In the genomic region with DNA sequence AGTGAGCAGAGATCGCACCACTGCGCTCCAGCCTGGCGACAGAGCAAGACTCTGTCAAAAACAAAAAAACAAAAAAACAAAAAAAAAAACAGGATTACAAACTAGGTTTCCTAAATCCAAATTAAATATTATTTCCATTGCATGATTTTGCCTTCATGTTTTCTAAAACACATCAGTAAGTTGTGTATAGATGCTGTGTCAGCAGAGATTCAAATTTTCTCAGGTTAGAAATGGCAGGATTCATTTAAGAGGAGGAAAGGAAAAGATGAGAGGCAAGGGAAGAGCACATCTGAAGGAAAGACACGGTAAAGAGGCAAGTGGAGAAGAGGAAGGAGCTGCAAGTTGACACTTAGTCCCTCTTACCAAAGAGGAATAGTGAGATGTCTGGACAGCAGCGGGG, we compare ENCODE assay signal across 28 cellular contexts. TPM values are rescaled to one million over a fixed set of nuclear protein-coding genes. Genes with fewer than 3 reads are reported as not detected.
DNase-seq lines count a peak whose midpoint lies in the region; ATAC-seq, FAIRE-seq and TF ChIP-seq lines count a peak whose summit lies in the region.
"Had no signal": no experiment of that assay in that cellular context is flagged by ENCODE, and none has a peak within 500 bp of the region (broad histone marks: within the 10 kb centered on the region; RNA-seq: fewer than 3 reads in every experiment).

No MANE protein-coding gene starts in this region.

- no peaks in the 10 kb centered on the region for H4K20me1 ChIP-seq in mammary epithelial cell (ENCODE audit: insufficient read depth, low read length)
- no peaks in the 10 kb centered on the region for H4K20me1 ChIP-seq in K562 (replicated peaks; ENCODE audit: control insufficient read depth, insufficient read depth, low read length)
- H4K20me1 ChIP-seq in SK-N-SH (ENCODE audit: insufficient read depth) = no peaks in the 10 kb centered on the region
- H4K20me1 ChIP-seq: BLaER1 had no signal

- no peak for TF ChIP-seq POLR2A in A549 (IDR thresholded peaks at IDR 0.05; ENCODE audit: low read length)
- TF ChIP-seq POLR2A in K562 (conservative IDR thresholded peaks at IDR 0.05) = no peak

- intact Hi-C loops in MCF 10A (cut with micrococcal nuclease) (no loop called here), mammary epithelial cell (cut with micrococcal nuclease) (no loop called here), K562 (cut with micrococcal nuclease) (no loop called here)

- H3K9me3 ChIP-seq in mammary epithelial cell (replicated peaks; ENCODE audit: insufficient read depth, low read length) = no peaks in the 10 kb centered on the region
- H3K9me3 ChIP-seq in A549 = no peaks in the 10 kb centered on the region
- no peaks in the 10 kb centered on the region for H3K9me3 ChIP-seq in K562 (replicated peaks; ENCODE audit: control insufficient read depth, insufficient read depth, low read depth, low read length)
- no peaks in the 10 kb centered on the region for H3K9me3 ChIP-seq in trophoblast cell (ENCODE audit: insufficient read depth, low read depth, low read length)
- H3K9me3 ChIP-seq in SK-N-SH = no peaks in the 10 kb centered on the region
- H3K9me3 ChIP-seq: BE2C, BLaER1 had no signal

- H3K9me2 ChIP-seq in SK-N-SH = no peaks in the 10 kb centered on the region

- 98% methylated on average over 5 of the region's 5 CpGs for WGBS in mammary epithelial cell (ENCODE audit: low coverage, missing lambda C conversion rate)
- WGBS in A549 (ENCODE audit: missing lambda C conversion rate) = 91% methylated on average over 5 of the region's 5 CpGs
- 15% methylated on average over 5 of the region's 5 CpGs for WGBS in K562 (ENCODE audit: insufficient coverage, low coverage, missing lambda C conversion rate)
- WGBS in trophoblast cell (ENCODE audit: extremely low coverage, insufficient coverage, insufficient read length) = no CpG with 5 or more reads among the region's 5 CpGs
- WGBS in SK-N-SH (ENCODE audit: low lambda C conversion rate) = 98% methylated on average over 5 of the region's 5 CpGs

- TF ChIP-seq EP300 in A549 (IDR thresholded peaks at IDR 0.05) (no peak), K562 (IDR thresholded peaks at IDR 0.05; ENCODE audit: low read length) (no peak), SK-N-SH (IDR thresholded peaks at IDR 0.05; ENCODE audit: borderline replicate concordance in 1 of 2, low read depth in 1 of 2, low read length in 1 of 2) (no peak)

- H3K14ac ChIP-seq in trophoblast cell (ENCODE audit: low read length) = no peak overlapping the region

- TF ChIP-seq RAD21 in A549 (conservative IDR thresholded peaks at IDR 0.05 in 1 of 2, IDR thresholded peaks at IDR 0.05 in 1 of 2) = no peak
- no peak for TF ChIP-seq RAD21 in K562 (CRISPR knock-in tag; conservative IDR thresholded peaks at IDR 0.05 in 1 of 2, IDR thresholded peaks at IDR 0.05 in 1 of 2)
- TF ChIP-seq RAD21 in SK-N-SH (IDR thresholded peaks at IDR 0.05; ENCODE audit: low read length) = no peak

- H2AFZ ChIP-seq in mammary epithelial cell (ENCODE audit: low read depth, low read length) (no peak overlapping the region), K562 (ENCODE audit: low read depth, low read length) (no peak overlapping the region), trophoblast cell (ENCODE audit: insufficient read depth, low read length, poor library complexity) (no peak overlapping the region), SK-N-SH (ENCODE audit: low read depth) (no peak overlapping the region)

- no peak overlapping the region for H2BK120ac ChIP-seq in trophoblast cell (ENCODE audit: insufficient read depth, low read length, poor library complexity)

- H3K36me3 ChIP-seq in mammary epithelial cell (ENCODE audit: insufficient read depth, low read length) (no peaks in the 10 kb centered on the region), K562 (ENCODE audit: control insufficient read depth, insufficient read depth, low read length) (no peaks in the 10 kb centered on the region), trophoblast cell (ENCODE audit: control insufficient read depth in 1 of 2, insufficient read depth in 2 of 2, low read length in 2 of 2) (no peaks in the 10 kb centered on the region), SK-N-SH (replicated peaks in 1 of 2; ENCODE audit: control insufficient read depth in 1 of 2, insufficient read depth in 2 of 2, low read length in 1 of 2) (no peaks in the 10 kb centered on the region)
- H3K36me3 ChIP-seq: BE2C, BLaER1 had no signal

- ATAC-seq in A549 = no peak
- ATAC-seq in K562 = no peak
- ATAC-seq in HG03280 (IDR thresholded peaks at IDR 0.05; ENCODE audit: unreplicated experiment) = no peak
- ATAC-seq: GM12878 had no signal

- in situ Hi-C loops in mammary epithelial cell (cut with MboI; ENCODE audit: low sequenced_read_pairs in 2 of 2) = no loop called here
- in situ Hi-C loops in K562 (cut with MboI) = no loop called here

- no peak overlapping the region for H3K9ac ChIP-seq in mammary epithelial cell (ENCODE audit: insufficient read depth, low read length)
- no peak overlapping the region for H3K9ac ChIP-seq in K562 (ENCODE audit: insufficient read depth in 1 of 2, low read depth in 2 of 2, low read length in 2 of 2)
- no peak overlapping the region for H3K9ac ChIP-seq in trophoblast cell (ENCODE audit: low read length)
- H3K9ac ChIP-seq in SK-N-SH = no peak overlapping the region
- H3K9ac ChIP-seq: BLaER1 had no signal

- no peak overlapping the region for H3K18ac ChIP-seq in trophoblast cell (ENCODE audit: low read length)

- H3K4me1 ChIP-seq in mammary epithelial cell (ENCODE audit: insufficient read depth, low read length) = peaks cover 13% of the 10 kb centered on the region
- peaks cover 11% of the 10 kb centered on the region; the same call in 1 of the 3 replicates for H3K4me1 ChIP-seq in A549
- H3K4me1 ChIP-seq in K562 (replicated peaks in 1 of 2; ENCODE audit: control insufficient read depth in 2 of 2, insufficient read depth in 2 of 2, low read length in 2 of 2) = no peaks in the 10 kb centered on the region
- peaks cover 0 to 8% of the 10 kb centered on the region in 2 experiments for H3K4me1 ChIP-seq in trophoblast cell (ENCODE audit: control insufficient read depth in 1 of 2, insufficient read depth in 2 of 2, low read length in 2 of 2)
- H3K4me1 ChIP-seq in SK-N-SH (ENCODE audit: control insufficient read depth in 1 of 2, insufficient read depth in 2 of 2, low read depth in 1 of 2, low read length in 1 of 2) = no peaks in the 10 kb centered on the region; a peak in 1 of 4 replicates
- H3K4me1 ChIP-seq: BE2C, BLaER1 had no signal

- no peaks in the 10 kb centered on the region for H3K27me3 Mint-ChIP-seq in MCF 10A (ENCODE audit: insufficient read depth, unreplicated experiment)

- no peak overlapping the region for H3K23ac ChIP-seq in trophoblast cell (ENCODE audit: low read length)

- H4K8ac ChIP-seq in trophoblast cell (ENCODE audit: low read depth, low read length) = peak overlapping the region; percentile 11

- peak overlapping the region; percentile 47 for H3K27ac Mint-ChIP-seq in MCF 10A (ENCODE audit: low read depth, unreplicated experiment)
- H3K27ac Mint-ChIP-seq: CD14-positive monocyte; CD4-positive, alpha-beta memory T cell; CD4-positive, CD25-positive, alpha-beta regulatory T cell; CD8-positive, alpha-beta memory T cell had no signal

- H4K91ac ChIP-seq in trophoblast cell (ENCODE audit: low read depth, low read length) = no peak overlapping the region

- peaks cover 5% of the 10 kb centered on the region for H3K9me3 Mint-ChIP-seq in MCF 10A (ENCODE audit: unreplicated experiment)
- H3K9me3 Mint-ChIP-seq: CD4-positive, alpha-beta memory T cell had no signal

- DNase-seq in MCF 10A (ENCODE audit: unreplicated experiment) = no peak
- DNase-seq in mammary epithelial cell = no peak
- DNase-seq in A549 (ENCODE audit: low read depth in 1 of 2, low spot score in 1 of 2) = no peak
- no peak for DNase-seq in K562 (ENCODE audit: extremely low read depth in 1 of 4, low spot score in 3 of 4)
- no peak for DNase-seq in trophoblast cell
- DNase-seq in SK-N-SH = no peak
- DNase-seq: ACHN; BE2C; C1 segment of cervical spinal cord; CD4-positive, alpha-beta memory T cell; CD4-positive, CD25-positive, alpha-beta regulatory T cell; CD8-positive, alpha-beta memory T cell; COR-L47; DMS 273 treated with DMSO at 0.1 percent for 48 hours; DMS153; DMS53; DMS79; DND-41; EL; GDM1 had no signal

- peak overlapping the region; percentile 62 for H2AK5ac ChIP-seq in trophoblast cell (ENCODE audit: low read length)

- dilution Hi-C loops in mammary epithelial cell (cut with HindIII; ENCODE audit: low sequenced_read_pairs) = no loop called here

- no peak overlapping the region for H3K4ac ChIP-seq in trophoblast cell (ENCODE audit: low read depth, low read length)

- peaks cover 13% of the 10 kb centered on the region for H3K4me1 Mint-ChIP-seq in MCF 10A (ENCODE audit: insufficient read depth, unreplicated experiment)

- TF ChIP-seq CTCF in MCF 10A (IDR thresholded peaks at IDR 0.05; ENCODE audit: unreplicated experiment) (no peak), mammary epithelial cell (conservative IDR thresholded peaks at IDR 0.05 in 1 of 2, IDR thresholded peaks at IDR 0.05 in 1 of 2; ENCODE audit: extremely low read depth in 1 of 2, insufficient read depth in 1 of 2, low read depth in 1 of 2, low read length in 2 of 2) (no peak), A549 (IDR thresholded peaks at IDR 0.05) (no peak), K562 (IDR thresholded peaks at IDR 0.05 in 2 of 3, conservative IDR thresholded peaks at IDR 0.05 in 1 of 3; ENCODE audit: insufficient read depth in 2 of 3, low read depth in 1 of 3, low read length in 3 of 3) (no peak), SK-N-SH (IDR thresholded peaks at IDR 0.05) (no peak)

- CTCF ChIA-PET in MCF 10A (lab: Yijun Ruan, JAX) (interaction anchor here (0.6 kb wide), 1 partner anchor 7 kb away, joined by 4 read pairs; no protein-coding TSS in a partner anchor), mammary epithelial cell (lab: Charles Lee; ENCODE audit: low non-redundant PET) (no interaction called here), A549 (lab: Yijun Ruan, JAX) (no interaction called here), K562 (lab: Yijun Ruan, JAX; ENCODE audit: low intra/inter-chr PET ratio) (no interaction called here), SK-N-SH (lab: Yijun Ruan, JAX) (no interaction called here)

- BruUV-seq in MCF 10A (replicated peaks; lab: Mats Ljungman, UMichigan) (no TSS peak), mammary epithelial cell (replicated peaks; lab: Mats Ljungman, UMichigan) (no TSS peak), K562 (replicated peaks; lab: Mats Ljungman, UMichigan) (no TSS peak)

- H3K27ac ChIP-seq in mammary epithelial cell (ENCODE audit: insufficient read depth, low read depth, low read length) (no peak overlapping the region), A549 (no peak overlapping the region), K562 (ENCODE audit: extremely low read depth, low read depth, low read length) (no peak overlapping the region), trophoblast cell (ENCODE audit: low read depth, low read length) (no peak overlapping the region), SK-N-SH (ENCODE audit: low read depth in 2 of 2, low read length in 1 of 2) (no peak overlapping the region)
- H3K27ac ChIP-seq: 22Rv1, BLaER1 had no signal

- peaks cover 3% of the 10 kb centered on the region for H3K79me1 ChIP-seq in trophoblast cell (ENCODE audit: low read length)

- no peak overlapping the region for H3K4me3 Mint-ChIP-seq in MCF 10A (ENCODE audit: unreplicated experiment)
- H3K4me3 Mint-ChIP-seq: CD14-positive monocyte; CD4-positive, alpha-beta memory T cell; CD4-positive, CD25-positive, alpha-beta regulatory T cell; CD8-positive, alpha-beta memory T cell had no signal

- H3K79me2 ChIP-seq in mammary epithelial cell (ENCODE audit: insufficient read depth, low read length) = no peaks in the 10 kb centered on the region
- H3K79me2 ChIP-seq in K562 (ENCODE audit: control insufficient read depth, insufficient read depth, low read length) = no peaks in the 10 kb centered on the region
- no peaks in the 10 kb centered on the region for H3K79me2 ChIP-seq in trophoblast cell (ENCODE audit: control insufficient read depth, insufficient read depth, low read length, poor library complexity)
- H3K79me2 ChIP-seq in SK-N-SH (ENCODE audit: insufficient read depth) = no peaks in the 10 kb centered on the region

- no peak overlapping the region for H2BK5ac ChIP-seq in trophoblast cell (ENCODE audit: low read depth, low read length, poor library complexity)

- no peaks in the 10 kb centered on the region for H3K9me1 ChIP-seq in K562 (ENCODE audit: control insufficient read depth, insufficient read depth, low read length)

- no peak overlapping the region for H3K4me2 ChIP-seq in mammary epithelial cell (ENCODE audit: insufficient read depth, low read depth, low read length)
- H3K4me2 ChIP-seq in A549 = no peak overlapping the region
- H3K4me2 ChIP-seq in K562 (ENCODE audit: insufficient read depth, low read length) = no peak overlapping the region
- H3K4me2 ChIP-seq in trophoblast cell (ENCODE audit: low read length) = no peak overlapping the region
- no peak overlapping the region for H3K4me2 ChIP-seq in SK-N-SH
- H3K4me2 ChIP-seq: BLaER1 had no signal

- H3K27me3 ChIP-seq in mammary epithelial cell (ENCODE audit: insufficient read depth, low read length) (no peaks in the 10 kb centered on the region), K562 (ENCODE audit: control insufficient read depth in 2 of 2, insufficient read depth in 2 of 2, low read length in 2 of 2) (peaks cover 6 to 14% of the 10 kb centered on the region in 2 experiments; a peak in 3 of 5 replicates), trophoblast cell (ENCODE audit: insufficient read depth, low read length) (no peaks in the 10 kb centered on the region), SK-N-SH (ENCODE audit: insufficient read depth) (no peaks in the 10 kb centered on the region)
- H3K27me3 ChIP-seq: BE2C, BLaER1 had no signal

- H2BK12ac ChIP-seq in trophoblast cell (ENCODE audit: low read length) = peak overlapping the region; percentile 61

- H3K36me3 Mint-ChIP-seq in MCF 10A (ENCODE audit: insufficient read depth, unreplicated experiment) = no peaks in the 10 kb centered on the region
- H3K36me3 Mint-ChIP-seq: CD14-positive monocyte; CD4-positive, alpha-beta memory T cell; CD4-positive, CD25-positive, alpha-beta regulatory T cell had no signal

- FAIRE-seq in A549 (lab: Jason Lieb, UNC) = no peak
- no peak for FAIRE-seq in K562 (lab: Jason Lieb, UNC)
- FAIRE-seq: GM12878, GM12892, GM18507 had no signal

- H3K4me3 ChIP-seq in mammary epithelial cell (replicated peaks in 1 of 3; ENCODE audit: insufficient read depth in 1 of 3, low read depth in 2 of 3, low read length in 3 of 3) (no peak overlapping the region), A549 (no peak overlapping the region), K562 (no peak overlapping the region), trophoblast cell (ENCODE audit: low read depth, low read length) (no peak overlapping the region), SK-N-SH (ENCODE audit: low read depth in 2 of 2, low read length in 1 of 2) (no peak overlapping the region)
- H3K4me3 ChIP-seq: BLaER1, GM12878 had no signal

- H3F3A ChIP-seq in SK-N-SH (replicated peaks; ENCODE audit: insufficient read depth) = no peaks in the 10 kb centered on the region

- POLR2A ChIA-PET in MCF 10A (lab: Yijun Ruan, JAX) = interaction anchor here (0.9 kb wide), 1 partner anchor 11 kb away, joined by 3 read pairs; no protein-coding TSS in a partner anchor
- POLR2A ChIA-PET in A549 (lab: Yijun Ruan, JAX) = no interaction called here
- POLR2A ChIA-PET in K562 (lab: Yijun Ruan, JAX) = no interaction called here
- POLR2A ChIA-PET in SK-N-SH (lab: Yijun Ruan, JAX) = no interaction called here

- H4K12ac ChIP-seq in trophoblast cell (ENCODE audit: low read depth, low read length) = no peak overlapping the region

RNA-seq across cellular contexts. Expression of gene PPARG, which starts 51.8 kb away (rescaled TPM):
- total RNA-seq in MCF 10A (2022) = 7.1 and 12.4 TPM in 2 replicates
- under 1 TPM; 0.17 to 0.54 TPM for total RNA-seq in mammary epithelial cell
- 0.45 TPM for polyA plus RNA-seq in mammary epithelial cell
- polyA minus RNA-seq in mammary epithelial cell = 0.62 TPM
- 43.1 and 51.0 TPM in 2 replicates for polyA plus RNA-seq in A549 (2011; rRNA removed)
- 15.6 and 18.4 TPM in 2 replicates for polyA plus RNA-seq in A549 (2012; cell fraction: cytosol; rRNA removed)
- polyA plus RNA-seq in A549 (2012; cell fraction: nucleus; rRNA removed) = 8.5 and 10.5 TPM in 2 replicates
- polyA plus RNA-seq in A549 (2017; fragmentation: RNase III; extraction: RNeasy Plus Mini Kit Qiagen cat#74134 plus additional on column Dnase treatment) = 34.6 to 38.9 TPM (median 35.2 TPM) in 3 replicates
- 51.3 and 55.0 TPM in 2 replicates for polyA minus RNA-seq in A549 (2011; rRNA and poly(A)+ RNA removed)
- not detected in 2 replicates for total RNA-seq in K562 (2011; cell fraction: chromatin; rRNA removed; ENCODE audit: low replicate concordance)
- not detected in 2 replicates for total RNA-seq in K562 (2011; cell fraction: nucleolus; rRNA removed)
- not detected in 2 replicates for total RNA-seq in K562 (2011; cell fraction: nucleoplasm; rRNA removed)
- not detected in 2 replicates for total RNA-seq in K562 (2014; rRNA removed)
- total RNA-seq in K562 (2014; rRNA removed; fragmentation: Illumina TruSeq; extraction: Trizol) = not detected in 2 replicates
- total RNA-seq in K562 (2015; rRNA removed; fragmentation: Illumina TruSeq; extraction: Trizol) = not detected in 2 replicates
- 0.38 TPM in 1 of 2 replicates, not detected in the other for total RNA-seq in K562 (2021)
- polyA plus RNA-seq in K562 (2011; rRNA removed) = not detected in 2 replicates
- not detected in 2 replicates for polyA plus RNA-seq in K562 (2011; cell fraction: cytosol; rRNA removed)
- not detected in 2 replicates for polyA plus RNA-seq in K562 (2011; cell fraction: nucleus; rRNA removed)
- 0.21 TPM in 1 of 2 replicates, not detected in the other for polyA plus RNA-seq in K562 (2012)
- polyA plus RNA-seq in K562 (2014; fragmentation: Illumina TruSeq; extraction: Trizol) = not detected in 2 replicates
- polyA plus RNA-seq in K562 (2014; fragmentation: Nextera tagmentation; extraction: Ambion mirVana) = not detected
- not detected in 2 replicates for polyA plus RNA-seq in K562 (2014; rRNA removed)
- polyA minus RNA-seq in K562 (2011; rRNA and poly(A)+ RNA removed) = not detected in 2 replicates
- not detected in 2 replicates for polyA minus RNA-seq in K562 (2011; cell fraction: cytosol; rRNA and poly(A)+ RNA removed)
- 0.13 TPM in 1 of 2 replicates, not detected in the other for polyA minus RNA-seq in K562 (2011; cell fraction: nucleus; rRNA and poly(A)+ RNA removed)
- 57.7 and 61.1 TPM in 2 replicates for polyA plus RNA-seq in trophoblast cell (2013)
- polyA plus RNA-seq in SK-N-SH (2012; rRNA removed) = 2.5 and 2.8 TPM in 2 replicates
- polyA plus RNA-seq in SK-N-SH (2012; cell fraction: cytosol; rRNA removed) = 3.3 and 3.4 TPM in 2 replicates
- polyA plus RNA-seq in SK-N-SH (2012; cell fraction: nucleus; rRNA removed) = 1.3 and 1.7 TPM in 2 replicates
- total RNA-seq: G401 had no signal
- polyA plus RNA-seq: CD8-positive, alpha-beta memory T cell had no signal
